28 cellular contexts compared by ENCODE assay signal in the genomic region with DNA sequence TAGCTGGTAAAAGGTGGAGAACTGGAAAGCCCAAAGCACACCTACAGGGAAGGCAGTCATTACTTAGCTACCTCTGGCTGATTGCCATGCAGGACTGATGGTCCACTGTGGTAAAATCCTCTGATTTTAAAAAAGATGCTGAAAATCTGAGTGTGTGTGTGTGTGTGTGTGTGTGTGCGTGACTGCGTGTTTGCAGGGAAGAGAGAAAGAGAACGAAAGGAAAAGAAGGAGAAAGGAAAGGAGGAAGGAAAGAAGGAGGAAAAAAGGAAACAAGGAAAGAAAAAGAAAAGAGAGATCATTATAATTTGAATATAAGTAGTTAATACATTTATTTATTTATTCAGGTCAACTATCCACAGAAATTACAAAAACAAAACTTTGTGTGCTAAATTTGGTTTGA.
"Had no signal": no experiment of that assay in that cellular context is flagged by ENCODE, and none has a peak within 500 bp of the region (broad histone marks: within the 10 kb centered on the region; RNA-seq: fewer than 3 reads in every experiment).

No MANE protein-coding gene starts in this region.

- H3K9me3 ChIP-seq: ovary, psoas muscle, right lobe of liver, sigmoid colon, stomach, thoracic aorta, thyroid gland, tibial nerve, upper lobe of left lung, vagina had no signal

- H3K79me2 ChIP-seq: parathyroid adenoma had no signal

- H2AFZ ChIP-seq: neural progenitor cell, parathyroid adenoma had no signal

- H3K4me3 Mint-ChIP-seq: natural killer cell treated with Interleukin-12 subunit alpha and Interleukin-12 subunit beta and Interleukin-15 and Interleukin-18, amount 100 ng/mL, for 72 hours; neural progenitor cell; stimulated activated effector memory CD8-positive, alpha-beta T cell treated with anti-CD3 and anti-CD28 coated beads, Interleukin-12 subunit alpha, Interleukin-12 subunit beta, amount 100 ng/mL, for 72 hours; stimulated activated naive B cell treated with anti-CD40 and anti-IgM and Interleukin-4, amounts not matched to agents 10 μg/mL and 1 μg/mL and 100 μg/mL, for 72 hours; stimulated activated naive CD8-positive, alpha-beta T cell treated with anti-CD3 and anti-CD28 coated beads, Interleukin-15, Interleukin-2, amounts not matched to agents 100 ng/mL and 50 ng/mL, for 24 hours had no signal

- H3K4me2 ChIP-seq: neural progenitor cell had no signal

- H3K9me3 Mint-ChIP-seq: natural killer cell treated with Interleukin-12 subunit alpha and Interleukin-12 subunit beta and Interleukin-15 and Interleukin-18, amount 100 ng/mL, for 72 hours; neural progenitor cell; stimulated activated naive CD8-positive, alpha-beta T cell treated with anti-CD3 and anti-CD28 coated beads, Interleukin-15, Interleukin-2, amounts not matched to agents 100 ng/mL and 50 ng/mL, for 24 hours had no signal

- ATAC-seq: natural killer cell treated with Interleukin-12 subunit alpha and Interleukin-12 subunit beta and Interleukin-15 and Interleukin-18, amount 100 ng/mL, for 72 hours; psoas muscle; right cardiac atrium; right lobe of liver; stimulated activated effector memory CD8-positive, alpha-beta T cell treated with anti-CD3 and anti-CD28 coated beads, Interleukin-12 subunit alpha, Interleukin-12 subunit beta, amount 100 ng/mL, for 72 hours; stimulated activated naive B cell treated with anti-CD40 and anti-IgM and Interleukin-4, amounts not matched to agents 10 μg/mL and 1 μg/mL and 100 μg/mL, for 72 hours had no signal

- H3K4me1 ChIP-seq: neural progenitor cell, parathyroid adenoma, psoas muscle, right lobe of liver, sigmoid colon, stomach, thyroid gland, tibial nerve, upper lobe of left lung, vagina had no signal

- H3K27ac Mint-ChIP-seq: natural killer cell treated with Interleukin-12 subunit alpha and Interleukin-12 subunit beta and Interleukin-15 and Interleukin-18, amount 100 ng/mL, for 72 hours; neural progenitor cell; progenitor cell of endocrine pancreas; stimulated activated effector memory CD8-positive, alpha-beta T cell treated with anti-CD3 and anti-CD28 coated beads, Interleukin-12 subunit alpha, Interleukin-12 subunit beta, amount 100 ng/mL, for 72 hours; stimulated activated naive B cell treated with anti-CD40 and anti-IgM and Interleukin-4, amounts not matched to agents 10 μg/mL and 1 μg/mL and 100 μg/mL, for 72 hours; stimulated activated naive CD8-positive, alpha-beta T cell treated with anti-CD3 and anti-CD28 coated beads, Interleukin-15, Interleukin-2, amounts not matched to agents 100 ng/mL and 50 ng/mL, for 24 hours had no signal

- DNase-seq: occipital lobe; ovary; posterior cingulate gyrus; psoas muscle; right cardiac atrium; right lobe of liver; sigmoid colon; small intestine; stimulated activated CD4-positive, alpha-beta T cell treated with anti-CD3 and anti-CD28 coated beads, Interleukin-15, amount 100 ng/mL, for 24 hours; stimulated activated CD4-positive, alpha-beta T cell treated with anti-CD3 and anti-CD28 coated beads, Interleukin-2, amount 100 ng/mL, for 24 hours; stimulated activated CD4-positive, alpha-beta T cell treated with anti-CD3 and anti-CD28 coated beads, Interleukin-2, amount 100 ng/mL, for 48 hours; stimulated activated CD4-positive, alpha-beta T cell treated with anti-CD3 and anti-CD28 coated beads, Interleukin-4, amount 100 ng/mL, for 24 hours; stimulated activated naive B cell treated with anti-CD40 and anti-IgM and Interleukin-4, amounts not matched to agents 10 μg/mL and 1 μg/mL and 100 μg/mL, for 72 hours; stimulated activated naive CD4-positive, alpha-beta T cell treated with Interleukin-2 at 50 U/mL for 16 hours; stomach; thyroid gland; trophoblast cell; upper lobe of left lung had no signal

- H3K27ac ChIP-seq: neural progenitor cell, ovary, parathyroid adenoma, psoas muscle, right lobe of liver, sigmoid colon, stomach, thoracic aorta, thyroid gland, tibial nerve, upper lobe of left lung, vagina had no signal

- H3K36me3 Mint-ChIP-seq: natural killer cell treated with Interleukin-12 subunit alpha and Interleukin-12 subunit beta and Interleukin-15 and Interleukin-18, amount 100 ng/mL, for 72 hours; neural progenitor cell; stimulated activated effector memory CD8-positive, alpha-beta T cell treated with anti-CD3 and anti-CD28 coated beads, Interleukin-12 subunit alpha, Interleukin-12 subunit beta, amount 100 ng/mL, for 72 hours; stimulated activated naive B cell treated with anti-CD40 and anti-IgM and Interleukin-4, amounts not matched to agents 10 μg/mL and 1 μg/mL and 100 μg/mL, for 72 hours had no signal

- H3K36me3 ChIP-seq: neural progenitor cell, ovary, right lobe of liver, sigmoid colon, stomach, thoracic aorta, thyroid gland, tibial nerve, upper lobe of left lung, vagina had no signal

- H3K9ac ChIP-seq: neural progenitor cell, parathyroid adenoma had no signal

- FAIRE-seq: small intestine, urothelium cell line had no signal

- H3K4me3 ChIP-seq: neural progenitor cell, ovary, psoas muscle, right lobe of liver, sigmoid colon, stomach, thoracic aorta, thyroid gland, tibial nerve, upper lobe of left lung, vagina had no signal

- H3K27me3 Mint-ChIP-seq: progenitor cell of endocrine pancreas; stimulated activated naive CD8-positive, alpha-beta T cell treated with anti-CD3 and anti-CD28 coated beads, Interleukin-15, Interleukin-2, amounts not matched to agents 100 ng/mL and 50 ng/mL, for 24 hours had no signal

- H3K4me1 Mint-ChIP-seq: neural progenitor cell; stimulated activated effector memory CD8-positive, alpha-beta T cell treated with anti-CD3 and anti-CD28 coated beads, Interleukin-12 subunit alpha, Interleukin-12 subunit beta, amount 100 ng/mL, for 72 hours; stimulated activated naive B cell treated with anti-CD40 and anti-IgM and Interleukin-4, amounts not matched to agents 10 μg/mL and 1 μg/mL and 100 μg/mL, for 72 hours had no signal

- H3K27me3 ChIP-seq: neural progenitor cell, right lobe of liver, sigmoid colon, stomach, thyroid gland, tibial nerve, upper lobe of left lung, vagina had no signal
